ENCODE assay signal across 10 cellular contexts in genomic region chr19:3547301-3547731, GRCh38. TPM values are rescaled to one million over a fixed set of nuclear protein-coding genes. Genes with fewer than 3 reads are reported as not detected.
A peak's percentile ranks its signal among the peaks of the same experiment; 100 is the strongest.
DNase-seq lines count a peak whose midpoint lies in the region; ATAC-seq and TF ChIP-seq lines count a peak whose summit lies in the region.
"Had no signal": no experiment of that assay in that cellular context is flagged by ENCODE, and none has a peak within 500 bp of the region (broad histone marks: within the 10 kb centered on the region; RNA-seq: fewer than 3 reads in every experiment).

No MANE protein-coding gene starts in this region.

- intact Hi-C loops in CD4-positive, alpha-beta memory T cell (cut with micrococcal nuclease), result loop anchor here (5.0 kb wide), 2 partner anchors 40 to 160 kb away; partner anchors contain the start of genes GIPC3 and TJP3

- H3K4me3 ChIP-seq in fibroblast of the aortic adventitia (ENCODE audit: low read depth, low read length), result no peak overlapping the region
- no peak overlapping the region for H3K4me3 ChIP-seq in CD4-positive, alpha-beta memory T cell (ENCODE audit: low read length in 2 of 2)
- H3K4me3 ChIP-seq: pancreas had no signal

- TF ChIP-seq CTCF in fibroblast of the aortic adventitia (IDR thresholded peaks at IDR 0.05; ENCODE audit: insufficient read depth, low read length), result peak; percentile 72

- no peaks in the 10 kb centered on the region for H3K27me3 ChIP-seq in CD4-positive, alpha-beta memory T cell (ENCODE audit: insufficient read depth, low read length)
- H3K27me3 ChIP-seq: pancreas had no signal

- peaks cover 63% of the 10 kb centered on the region for H3K36me3 Mint-ChIP-seq in activated T-cell treated with anti-CD3 and anti-CD28 coated beads, Interleukin-2, amount 50 U/mL, for 24 hours (ENCODE audit: low read depth)
- H3K36me3 Mint-ChIP-seq in activated CD4-positive, alpha-beta T cell treated with anti-CD3 and anti-CD28 coated beads, Interleukin-2, amount 10 ng/mL, durations not matched to agents 7 days and 5 days (ENCODE audit: low read depth), result peaks cover 10% of the 10 kb centered on the region
- peaks cover 0 to 22% of the 10 kb centered on the region in 2 donors for H3K36me3 Mint-ChIP-seq in CD4-positive, alpha-beta memory T cell

- peaks cover 14% of the 10 kb centered on the region for H3K4me1 ChIP-seq in CD4-positive, alpha-beta memory T cell (ENCODE audit: insufficient read depth, low read length)
- H3K4me1 ChIP-seq: pancreas had no signal

- H3K4me1 Mint-ChIP-seq in activated T-cell treated with anti-CD3 and anti-CD28 coated beads, Interleukin-2, amount 50 U/mL, for 24 hours (ENCODE audit: low read depth), result peaks cover 17% of the 10 kb centered on the region
- peaks cover 10% of the 10 kb centered on the region for H3K4me1 Mint-ChIP-seq in activated CD4-positive, alpha-beta T cell treated with anti-CD3 and anti-CD28 coated beads, Interleukin-2, amount 10 ng/mL, durations not matched to agents 7 days and 5 days
- H3K4me1 Mint-ChIP-seq in CD4-positive, alpha-beta memory T cell, result peaks cover 9 to 19% (median 12%) of the 10 kb centered on the region in 4 donors

- no peaks in the 10 kb centered on the region for H3K9me3 ChIP-seq in CD4-positive, alpha-beta memory T cell (ENCODE audit: control insufficient read depth in 1 of 2, low read length in 2 of 2)
- H3K9me3 ChIP-seq: pancreas had no signal

- peak; percentile 59 for DNase-seq in activated T-cell treated with anti-CD3 and anti-CD28 coated beads, Interleukin-2, amount 50 U/mL, for 24 hours
- DNase-seq in activated T-cell treated with anti-CD3 and anti-CD28 coated beads, Interleukin-2, amount 50 U/mL, for 1 hour, result no peak
- peak; percentile 32 for DNase-seq in activated CD4-positive, alpha-beta T cell treated with anti-CD3 and anti-CD28 coated beads, Interleukin-2, amount 10 ng/mL, durations not matched to agents 7 days and 5 days
- DNase-seq in fibroblast of the aortic adventitia (ENCODE audit: low read depth), result no peak
- DNase-seq in substantia nigra (lab: John Stamatoyannopoulos, UW), result peak in 1 of 49 donors; percentile 31
- DNase-seq in CD4-positive, alpha-beta memory T cell, result no peak
- no peak for DNase-seq in HCEC 1CT
- DNase-seq: amniotic stem cell had no signal

- peaks cover 9% of the 10 kb centered on the region for H3K36me3 ChIP-seq in CD4-positive, alpha-beta memory T cell (ENCODE audit: insufficient read depth, low read length)
- H3K36me3 ChIP-seq: pancreas had no signal

- H3K27ac Mint-ChIP-seq in activated T-cell treated with anti-CD3 and anti-CD28 coated beads, Interleukin-2, amount 50 U/mL, for 24 hours, result peak overlapping the region; percentile 14
- peak overlapping the region; percentile 46 for H3K27ac Mint-ChIP-seq in activated CD4-positive, alpha-beta T cell treated with anti-CD3 and anti-CD28 coated beads, Interleukin-2, amount 10 ng/mL, durations not matched to agents 7 days and 5 days
- peak overlapping the region in 1 of 7 donors; percentile 46 for H3K27ac Mint-ChIP-seq in CD4-positive, alpha-beta memory T cell

- ATAC-seq in GM21367 (IDR thresholded peaks at IDR 0.05; ENCODE audit: unreplicated experiment), result no peak
- ATAC-seq: pancreas had no signal

- no peak overlapping the region for H3K4me3 Mint-ChIP-seq in activated T-cell treated with anti-CD3 and anti-CD28 coated beads, Interleukin-2, amount 50 U/mL, for 24 hours
- no peak overlapping the region for H3K4me3 Mint-ChIP-seq in activated CD4-positive, alpha-beta T cell treated with anti-CD3 and anti-CD28 coated beads, Interleukin-2, amount 10 ng/mL, durations not matched to agents 7 days and 5 days
- H3K4me3 Mint-ChIP-seq in CD4-positive, alpha-beta memory T cell, result no peak overlapping the region

- no peaks in the 10 kb centered on the region for H3K27me3 Mint-ChIP-seq in activated T-cell treated with anti-CD3 and anti-CD28 coated beads, Interleukin-2, amount 50 U/mL, for 24 hours
- no peaks in the 10 kb centered on the region for H3K27me3 Mint-ChIP-seq in activated CD4-positive, alpha-beta T cell treated with anti-CD3 and anti-CD28 coated beads, Interleukin-2, amount 10 ng/mL, durations not matched to agents 7 days and 5 days
- no peaks in the 10 kb centered on the region for H3K27me3 Mint-ChIP-seq in CD4-positive, alpha-beta memory T cell

- POLR2A ChIA-PET in activated CD4-positive, alpha-beta T cell treated with anti-CD3 and anti-CD28 coated beads, Interleukin-2, amount 10 ng/mL, durations not matched to agents 7 days and 5 days (lab: Charles Lee), result no interaction called here
- POLR2A ChIA-PET in CD4-positive, alpha-beta memory T cell (lab: Charles Lee; ENCODE audit: partially characterized antibody), result interaction anchor here (1.5 to 3.2 kb wide), 3 partner anchors 9 to 27 kb away, joined by 3 to 12 read pairs (median 6); partner anchors contain the start of genes MFSD12 and TEKTIP1

- CTCF ChIA-PET in activated CD4-positive, alpha-beta T cell treated with anti-CD3 and anti-CD28 coated beads, Interleukin-2, amount 10 ng/mL, durations not matched to agents 7 days and 5 days (lab: Charles Lee), result interaction anchor here (0.9 to 2.0 kb wide), 4 partner anchors 8 to 27 kb away, joined by 3 to 7 read pairs (median 6); partner anchors contain the start of genes MFSD12 and TEKTIP1
- CTCF ChIA-PET in CD4-positive, alpha-beta memory T cell (lab: Charles Lee; ENCODE audit: partially characterized antibody), result interaction anchor here (2.3 to 4.7 kb wide), 3 partner anchors 8 to 72 kb away, joined by 7 to 49 read pairs (median 12); partner anchors contain the start of genes GIPC3 and MFSD12

- peak overlapping the region; percentile 93 for H3K27ac ChIP-seq in substantia nigra (ENCODE audit: low read depth, low read length, poor library complexity, severe bottlenecking)
- H3K27ac ChIP-seq in CD4-positive, alpha-beta memory T cell (ENCODE audit: low read depth, low read length), result no peak overlapping the region

- H3K9me3 Mint-ChIP-seq in activated T-cell treated with anti-CD3 and anti-CD28 coated beads, Interleukin-2, amount 50 U/mL, for 24 hours, result no peaks in the 10 kb centered on the region
- no peaks in the 10 kb centered on the region for H3K9me3 Mint-ChIP-seq in activated CD4-positive, alpha-beta T cell treated with anti-CD3 and anti-CD28 coated beads, Interleukin-2, amount 10 ng/mL, durations not matched to agents 7 days and 5 days
- H3K9me3 Mint-ChIP-seq in CD4-positive, alpha-beta memory T cell, result no peaks in the 10 kb centered on the region

RNA-seq across cellular contexts. Expression of gene TEKTIP1, which starts 8.3 kb away (rescaled TPM):
- 1 to 10 TPM; 6.5 to 8.7 TPM for total RNA-seq in activated CD4-positive, alpha-beta T cell treated with anti-CD3 and anti-CD28 coated beads, Interleukin-2, amount 10 ng/mL, durations not matched to agents 7 days and 5 days
- not detected in 2 replicates for total RNA-seq in fibroblast of the aortic adventitia (ENCODE audit: low replicate concordance)
- 10 to 100 TPM in 1 of 2 experiments, 1 to 10 TPM in 1; 8.1 to 10.6 TPM for total RNA-seq in CD4-positive, alpha-beta memory T cell
- polyA plus RNA-seq in CD4-positive, alpha-beta memory T cell, result under 1 TPM in 1 of 2 donors, not detected in 1; 0.55 TPM

RNA-seq across cellular contexts. Expression of gene MFSD12, which starts 10.1 kb away (rescaled TPM):
- total RNA-seq in activated CD4-positive, alpha-beta T cell treated with anti-CD3 and anti-CD28 coated beads, Interleukin-2, amount 10 ng/mL, durations not matched to agents 7 days and 5 days, result 10 to 100 TPM; 62.1 to 67.6 TPM
- total RNA-seq in fibroblast of the aortic adventitia (ENCODE audit: low replicate concordance), result 51.7 and 52.6 TPM in 2 replicates
- 100 to 1,000 TPM; 128 to 136 TPM for total RNA-seq in CD4-positive, alpha-beta memory T cell
- 10 to 100 TPM; 45.5 to 54.3 TPM for polyA plus RNA-seq in CD4-positive, alpha-beta memory T cell

RNA-seq across cellular contexts. Expression of gene HMG20B, which starts 25.4 kb away (rescaled TPM):
- total RNA-seq in activated CD4-positive, alpha-beta T cell treated with anti-CD3 and anti-CD28 coated beads, Interleukin-2, amount 10 ng/mL, durations not matched to agents 7 days and 5 days, result 10 to 100 TPM; 47.8 to 54.1 TPM
- 56.6 and 219 TPM in 2 replicates for total RNA-seq in fibroblast of the aortic adventitia (ENCODE audit: low replicate concordance)
- 10 to 100 TPM; 48.1 to 51.6 TPM for total RNA-seq in CD4-positive, alpha-beta memory T cell
- polyA plus RNA-seq in CD4-positive, alpha-beta memory T cell, result 10 to 100 TPM; 42.4 to 43.0 TPM

RNA-seq across cellular contexts. Expression of gene GIPC3, which starts 38.0 kb away (rescaled TPM):
- under 1 TPM; 0.57 to 0.71 TPM for total RNA-seq in activated CD4-positive, alpha-beta T cell treated with anti-CD3 and anti-CD28 coated beads, Interleukin-2, amount 10 ng/mL, durations not matched to agents 7 days and 5 days
- total RNA-seq in fibroblast of the aortic adventitia (ENCODE audit: low replicate concordance), result under 0.01 and 0.33 TPM in 2 replicates
- total RNA-seq in CD4-positive, alpha-beta memory T cell, result under 1 TPM; 0.64 to 0.70 TPM
- polyA plus RNA-seq in CD4-positive, alpha-beta memory T cell, result under 1 TPM in 1 of 2 donors, not detected in 1; 0.45 TPM

RNA-seq across cellular contexts. Expression of gene FZR1, which starts 41.2 kb away (rescaled TPM):
- 10 to 100 TPM; 78.6 to 79.3 TPM for total RNA-seq in activated CD4-positive, alpha-beta T cell treated with anti-CD3 and anti-CD28 coated beads, Interleukin-2, amount 10 ng/mL, durations not matched to agents 7 days and 5 days
- 14.8 and 30.2 TPM in 2 replicates for total RNA-seq in fibroblast of the aortic adventitia (ENCODE audit: low replicate concordance)
- total RNA-seq in CD4-positive, alpha-beta memory T cell, result 10 to 100 TPM; 73.3 to 73.7 TPM
- 10 to 100 TPM in 1 of 2 donors, 1 to 10 TPM in 1; 7.1 to 16.0 TPM for polyA plus RNA-seq in CD4-positive, alpha-beta memory T cell

Comparison
In these comparisons a context has a peak if more than half of its experiments do, and no peak if none do; other contexts are left out.
1. DNase-seq: peak in activated T-cell treated with anti-CD3 and anti-CD28 coated beads, Interleukin-2, amount 50 U/mL, for 24 hours (single experiment) and activated CD4-positive, alpha-beta T cell treated with anti-CD3 and anti-CD28 coated beads, Interleukin-2, amount 10 ng/mL, durations not matched to agents 7 days and 5 days (single experiment); none in activated T-cell treated with anti-CD3 and anti-CD28 coated beads, Interleukin-2, amount 50 U/mL, for 1 hour (single experiment), fibroblast of the aortic adventitia (single experiment), CD4-positive, alpha-beta memory T cell (0 of 5) and HCEC 1CT (single experiment).